18 cellular contexts compared by ENCODE assay signal in the genomic region with DNA sequence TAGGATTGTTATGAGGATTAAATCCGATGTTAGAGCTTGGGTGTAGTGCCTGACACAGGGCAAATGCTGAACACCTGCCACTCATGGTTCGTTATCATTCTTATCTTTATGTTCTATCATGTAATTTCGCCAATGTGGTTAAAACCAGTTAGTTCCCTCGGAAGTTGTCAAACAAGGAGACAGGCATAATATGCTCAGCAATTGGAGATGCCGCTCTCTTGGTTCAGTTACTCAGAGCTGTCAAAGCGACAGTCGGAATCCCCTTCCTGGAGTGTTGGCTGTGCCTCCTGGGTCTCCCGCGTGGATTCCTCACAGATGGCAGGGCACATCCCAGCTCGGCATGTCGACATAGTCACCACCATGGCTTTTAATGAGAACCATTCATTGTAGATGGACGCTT.
A peak's percentile ranks its signal among the peaks of the same experiment; 100 is the strongest.
DNase-seq lines count a peak whose midpoint lies in the region; ATAC-seq, FAIRE-seq and TF ChIP-seq lines count a peak whose summit lies in the region.
"Had no signal": no experiment of that assay in that cellular context is flagged by ENCODE, and none has a peak within 500 bp of the region (broad histone marks: within the 10 kb centered on the region; RNA-seq: fewer than 3 reads in every experiment).

No MANE protein-coding gene starts in this region.

- H3K36me3 ChIP-seq in DND-41 (ENCODE audit: insufficient read depth, low read length) (no peaks in the 10 kb centered on the region), bronchial epithelial cell (ENCODE audit: control insufficient read depth, insufficient read depth, low read length) (no peaks in the 10 kb centered on the region), mucosa of descending colon (ENCODE audit: low read depth) (no peaks in the 10 kb centered on the region)

- peaks cover 22% of the 10 kb centered on the region for H3K27me3 ChIP-seq in DND-41 (ENCODE audit: insufficient read depth, low read length, poor library complexity)
- H3K27me3 ChIP-seq in bronchial epithelial cell (ENCODE audit: control insufficient read depth, insufficient read depth, low read length): no peaks in the 10 kb centered on the region

- H3K79me2 ChIP-seq in DND-41 (ENCODE audit: insufficient read depth, low read length): no peaks in the 10 kb centered on the region

- H3K4me3 ChIP-seq in DND-41 (ENCODE audit: low read depth in 1 of 2, low read length in 2 of 2) (no peak overlapping the region), bronchial epithelial cell (ENCODE audit: low read depth, low read length) (no peak overlapping the region), mucosa of descending colon (no peak overlapping the region)
- peak overlapping the region; percentile 45 for H3K4me3 ChIP-seq in Jurkat, Clone E6-1 (ENCODE audit: low read length)
- H3K4me3 ChIP-seq: GM12878, PC-9 had no signal

- H3K4me2 ChIP-seq in DND-41 (ENCODE audit: insufficient read depth, low read length): no peak overlapping the region
- H3K4me2 ChIP-seq: KMS-11, PC-9 had no signal

- intact Hi-C loops in mucosa of descending colon (cut with DNase I, micrococcal nuclease): no loop called here

- H3K9me3 ChIP-seq in DND-41 (ENCODE audit: insufficient read depth, low read length, severe bottlenecking): no peaks in the 10 kb centered on the region
- H3K9me3 ChIP-seq in mucosa of descending colon: no peaks in the 10 kb centered on the region

- H2AFZ ChIP-seq in DND-41 (ENCODE audit: low read depth, low read length): no peak overlapping the region
- H2AFZ ChIP-seq: PC-9 had no signal

- no peaks in the 10 kb centered on the region for H4K20me1 ChIP-seq in DND-41 (ENCODE audit: insufficient read depth, low read length)

- no peak overlapping the region for H3K27ac ChIP-seq in DND-41 (ENCODE audit: low read length)
- H3K27ac ChIP-seq: KMS-11, PC-9, RWPE1 had no signal

- H3K9ac ChIP-seq in DND-41 (ENCODE audit: low read depth, low read length): no peak overlapping the region
- H3K9ac ChIP-seq: KMS-11 had no signal

- TF ChIP-seq CTCF in DND-41 (IDR thresholded peaks at IDR 0.05; ENCODE audit: borderline replicate concordance, extremely low read depth, low read length, poor library complexity, severe bottlenecking) (no peak), bronchial epithelial cell (IDR thresholded peaks at IDR 0.05; ENCODE audit: insufficient read depth, low read length, severe bottlenecking) (no peak), mucosa of descending colon (IDR thresholded peaks at IDR 0.05) (no peak)

- ATAC-seq in DND-41 (ENCODE audit: insufficient read depth, low read depth) (peak; percentile 76), mucosa of descending colon (peak; percentile 76), HG02571 (IDR thresholded peaks at IDR 0.05; ENCODE audit: unreplicated experiment) (no peak), HG03342 (IDR thresholded peaks at IDR 0.05; ENCODE audit: unreplicated experiment) (no peak)
- ATAC-seq: GM12878 had no signal

- no peaks in the 10 kb centered on the region for H3K4me1 ChIP-seq in DND-41 (ENCODE audit: insufficient read depth, low read length)
- H3K4me1 ChIP-seq in mucosa of descending colon (ENCODE audit: low read depth): peaks cover 10% of the 10 kb centered on the region

- DNase-seq in DND-41 (peak; percentile 4), bronchial epithelial cell (ENCODE audit: low read depth) (no peak), mucosa of descending colon (peak in 1 of 3 donors; percentile 7), AML-193 (lab: John Stamatoyannopoulos, UW) (no peak), DMS79 treated with DMSO at 0.1 percent for 48 hours (lab: John Stamatoyannopoulos, UW) (no peak)
- peak; percentile 93 for DNase-seq in Jurkat, Clone E6-1 (ENCODE audit: low read depth, low spot score)
- DNase-seq: CD8-positive, alpha-beta memory T cell; GF-D8; GOT3; NCI-H1417 treated with DMSO at 0.1 percent for 48 hours; PC-9; SIG-M5; T-helper 1 cell had no signal

- FAIRE-seq in bronchial epithelial cell (lab: Jason Lieb, UNC): peak; percentile 50
- FAIRE-seq: GM12878 had no signal

Comparison
In these comparisons a context has a peak if more than half of its experiments do, and no peak if none do; other contexts are left out.
1. ATAC-seq: peak in DND-41 (single experiment) and mucosa of descending colon (single experiment); none in HG02571 (single experiment) and HG03342 (single experiment).
2. DNase-seq: peak in DND-41 (single experiment) and Jurkat, Clone E6-1 (single experiment); none in bronchial epithelial cell (single experiment), AML-193 (0 of 2) and DMS79 treated with DMSO at 0.1 percent for 48 hours (single experiment).